In genomic region chr1:120850071-120850530, GRCh38 we compare ENCODE assay signal across 9 cellular contexts. TPM values are rescaled to one million over a fixed set of nuclear protein-coding genes. Genes with fewer than 3 reads are reported as not detected.
A peak's percentile ranks its signal among the peaks of the same experiment; 100 is the strongest.
DNase-seq lines count a peak whose midpoint lies in the region; ATAC-seq, FAIRE-seq and TF ChIP-seq lines count a peak whose summit lies in the region.
"Not testable (repeated sequence)": the region's sequence is repeated elsewhere in the genome, so short reads cannot be mapped to it uniquely, and the experiment has no call there.
"Had no signal": no experiment of that assay in that cellular context is flagged by ENCODE, and none has a peak within 500 bp of the region (broad histone marks: within the 10 kb centered on the region; RNA-seq: fewer than 3 reads in every experiment).

No MANE protein-coding gene starts in this region.

- H3K4me1 ChIP-seq in Panc1 (ENCODE audit: control insufficient read depth, insufficient read depth, low read length); endothelial cell of umbilical vein (ENCODE audit: control insufficient read depth, extremely low read depth, insufficient read depth, low read length); liver (ENCODE audit: control insufficient read depth in 4 of 4, insufficient read depth in 4 of 4, low read length in 3 of 4); psoas muscle: not testable (repeated sequence)

- H3K79me2 ChIP-seq in endothelial cell of umbilical vein (ENCODE audit: control insufficient read depth, insufficient read depth, low read length), result not testable (repeated sequence)

- peak overlapping the region; percentile 88 for H3K4me3 Mint-ChIP-seq in activated naive CD4-positive, alpha-beta T cell treated with anti-CD3 and anti-CD28 coated beads, Interleukin-2, amount 50 U/mL, for 24 hours

- CTCF ChIA-PET in Panc1 (lab: Charles Lee); endothelial cell of umbilical vein (lab: Charles Lee): not testable (repeated sequence)

- TF ChIP-seq CTCF in 22Rv1 (IDR thresholded peaks at IDR 0.05); GM12864 (IDR thresholded peaks at IDR 0.05; ENCODE audit: low read depth, low read length, missing control alignments); Panc1 (IDR thresholded peaks at IDR 0.05); endothelial cell of umbilical vein (IDR thresholded peaks at IDR 0.05; ENCODE audit: extremely low read depth in 1 of 2, insufficient read depth in 1 of 2, low read depth in 1 of 2, low read length in 2 of 2); liver (IDR thresholded peaks at IDR 0.05; ENCODE audit: low read depth, low read length, missing input control); psoas muscle (IDR thresholded peaks at IDR 0.05): not testable (repeated sequence)

- FAIRE-seq in endothelial cell of umbilical vein (lab: Jason Lieb, UNC), result not testable (repeated sequence)

- H3K27ac Mint-ChIP-seq in activated naive CD4-positive, alpha-beta T cell treated with anti-CD3 and anti-CD28 coated beads, Interleukin-2, amount 50 U/mL, for 24 hours, result peak overlapping the region; percentile 99

- in situ Hi-C loops in Panc1 (cut with HindIII; ENCODE audit: low pct_unique_long_range_greater_than_20kb, low sequenced_read_pairs), result not testable (repeated sequence)

- dilution Hi-C loops in endothelial cell of umbilical vein (cut with MboI; ENCODE audit: extremely low pct_ligation_motif_present, low sequenced_read_pairs), result not testable (repeated sequence)

- not testable (repeated sequence) for H3K9ac ChIP-seq in endothelial cell of umbilical vein (replicated peaks; ENCODE audit: extremely low read depth, insufficient read depth, low read length)
- peak overlapping the region in 1 of 2 donors; percentile 47 for H3K9ac ChIP-seq in liver (ENCODE audit: low read depth in 1 of 2, low read length in 2 of 2)

- H3K27ac ChIP-seq in 22Rv1 (peak overlapping the region; percentile 74), liver (ENCODE audit: low read depth in 1 of 2, low read length in 2 of 2) (peak overlapping the region; percentile 42 to 69), psoas muscle (peak overlapping the region; percentile 65)
- not testable (repeated sequence) for H3K27ac ChIP-seq in Panc1 (ENCODE audit: low read length); endothelial cell of umbilical vein (ENCODE audit: insufficient read depth, low read depth, low read length)

- not testable (repeated sequence) for H3K36me3 Mint-ChIP-seq in activated naive CD4-positive, alpha-beta T cell treated with anti-CD3 and anti-CD28 coated beads, Interleukin-2, amount 50 U/mL, for 24 hours

- DNase-seq in GM12864 (ENCODE audit: low read depth) (peak; percentile 41), Panc1 (ENCODE audit: low read depth, low spot score) (peak; percentile 27), endothelial cell of umbilical vein (ENCODE audit: low read depth, low spot score) (peak; percentile 2), psoas muscle (peak in 1 of 2 donors; percentile 8)

- ATAC-seq in HG03521 (IDR thresholded peaks at IDR 0.05; ENCODE audit: unreplicated experiment), result peak; percentile 14
- peak; percentile 35 for ATAC-seq in Panc1
- peak in 3 of 4 donors; percentile 45 to 62 (median 48) for ATAC-seq in psoas muscle

- not testable (repeated sequence) for H3K9me3 Mint-ChIP-seq in activated naive CD4-positive, alpha-beta T cell treated with anti-CD3 and anti-CD28 coated beads, Interleukin-2, amount 50 U/mL, for 24 hours

- 10% methylated on average over 11 of the region's 14 CpGs for WGBS in liver
- WGBS in psoas muscle, 3 donors, result 9 to 16% methylated on average over 10 to 11 of the region's 14 CpGs; no CpG with 5 or more reads in 1 of the 3 donors

- POLR2A ChIA-PET in Panc1 (lab: Charles Lee); endothelial cell of umbilical vein (lab: Charles Lee): not testable (repeated sequence)

- not testable (repeated sequence) for H3K27me3 ChIP-seq in Panc1 (ENCODE audit: control insufficient read depth, insufficient read depth, low read length); endothelial cell of umbilical vein (ENCODE audit: control insufficient read depth in 2 of 2, insufficient read depth in 2 of 2, low read length in 2 of 2); liver (ENCODE audit: control insufficient read depth in 4 of 4, insufficient read depth in 4 of 4, low read length in 3 of 4); psoas muscle (ENCODE audit: insufficient read depth in 3 of 3, low read length in 2 of 3)

- not testable (repeated sequence) for H3K4me1 Mint-ChIP-seq in activated naive CD4-positive, alpha-beta T cell treated with anti-CD3 and anti-CD28 coated beads, Interleukin-2, amount 50 U/mL, for 24 hours

- H3K27me3 Mint-ChIP-seq in activated naive CD4-positive, alpha-beta T cell treated with anti-CD3 and anti-CD28 coated beads, Interleukin-2, amount 50 U/mL, for 24 hours, result not testable (repeated sequence)

- not testable (repeated sequence) for BruUV-seq in Panc1 (replicated peaks; lab: Mats Ljungman, UMichigan); endothelial cell of umbilical vein (replicated peaks; lab: Mats Ljungman, UMichigan)

- not testable (repeated sequence) for H3K36me3 ChIP-seq in Panc1 (ENCODE audit: control insufficient read depth, insufficient read depth, low read length); endothelial cell of umbilical vein (ENCODE audit: control insufficient read depth in 2 of 2, extremely low read depth in 1 of 2, insufficient read depth in 2 of 2, low read length in 2 of 2); liver (ENCODE audit: control insufficient read depth in 4 of 4, insufficient read depth in 3 of 4, low read depth in 1 of 4, low read length in 3 of 4); psoas muscle (ENCODE audit: insufficient read depth in 1 of 2, low read depth in 1 of 2)

- H3K4me3 ChIP-seq in GM12864 (ENCODE audit: low read depth, low read length); endothelial cell of umbilical vein (replicated peaks in 1 of 3; ENCODE audit: insufficient read depth in 1 of 3, low read depth in 1 of 3, low read length in 3 of 3); liver (ENCODE audit: low read depth in 1 of 3, low read length in 3 of 3): not testable (repeated sequence)
- H3K4me3 ChIP-seq in Panc1 (ENCODE audit: low read depth in 2 of 2, low read length in 2 of 2), result peak overlapping the region; percentile 19 to 27; a peak in 3 of 4 replicates
- peak overlapping the region; percentile 62 for H3K4me3 ChIP-seq in psoas muscle

- not testable (repeated sequence) for H2AFZ ChIP-seq in endothelial cell of umbilical vein (ENCODE audit: low read depth, low read length)

- not testable (repeated sequence) for H3K4me2 ChIP-seq in endothelial cell of umbilical vein (ENCODE audit: insufficient read depth, low read length)

- intact Hi-C loops in Panc1 (cut with micrococcal nuclease; ENCODE audit: unreplicated experiment); endothelial cell of umbilical vein (cut with micrococcal nuclease); psoas muscle (cut with DNase I): not testable (repeated sequence)

- not testable (repeated sequence) for H4K20me1 ChIP-seq in endothelial cell of umbilical vein (replicated peaks; ENCODE audit: control insufficient read depth, extremely low read depth, insufficient read depth, low read length)

- H3K9me1 ChIP-seq in endothelial cell of umbilical vein (replicated peaks; ENCODE audit: control insufficient read depth, extremely low read depth, insufficient read depth, low read length), result not testable (repeated sequence)

- TF ChIP-seq RAD21 in liver (IDR thresholded peaks at IDR 0.05), result not testable (repeated sequence)

- not testable (repeated sequence) for TF ChIP-seq POLR2A in endothelial cell of umbilical vein (IDR thresholded peaks at IDR 0.05; ENCODE audit: low read depth, low read length)

- not testable (repeated sequence) for H3K9me3 ChIP-seq in Panc1 (ENCODE audit: control insufficient read depth, insufficient read depth, low read depth, low read length); endothelial cell of umbilical vein (replicated peaks; ENCODE audit: control insufficient read depth, insufficient read depth, low read length); liver (ENCODE audit: control insufficient read depth in 4 of 4, low read length in 3 of 4); psoas muscle

RNA-seq across cellular contexts. Expression of gene PPIAL4A, which starts 39.5 kb away (rescaled TPM):
- not detected for total RNA-seq in Panc1 (2021; ENCODE audit: unreplicated experiment)
- 0.56 TPM for polyA plus RNA-seq in Panc1 (2012; ENCODE audit: insufficient read length)
- not detected in 2 replicates for total RNA-seq in endothelial cell of umbilical vein
- polyA plus RNA-seq in endothelial cell of umbilical vein, result not detected in 2 replicates
- polyA plus RNA-seq in endothelial cell of umbilical vein (2011; cell fraction: cytosol; rRNA removed), result not detected in 2 replicates
- polyA plus RNA-seq in endothelial cell of umbilical vein (2011; cell fraction: nucleus; rRNA removed), result not detected in 2 replicates
- polyA plus RNA-seq in endothelial cell of umbilical vein (2012), result not detected in 2 replicates
- not detected in 2 replicates for polyA minus RNA-seq in endothelial cell of umbilical vein
- polyA minus RNA-seq in endothelial cell of umbilical vein (2011; cell fraction: cytosol; rRNA and poly(A)+ RNA removed), result not detected
- polyA minus RNA-seq in endothelial cell of umbilical vein (2011; cell fraction: nucleus; rRNA and poly(A)+ RNA removed), result not detected in 2 replicates
- total RNA-seq in liver, result not detected
- polyA plus RNA-seq in liver, result not detected
- total RNA-seq in psoas muscle, result not detected
- not detected for polyA plus RNA-seq in psoas muscle
- total RNA-seq: occipital lobe had no signal
